ENCODE assay signal across 18 cellular contexts in the genomic region with DNA sequence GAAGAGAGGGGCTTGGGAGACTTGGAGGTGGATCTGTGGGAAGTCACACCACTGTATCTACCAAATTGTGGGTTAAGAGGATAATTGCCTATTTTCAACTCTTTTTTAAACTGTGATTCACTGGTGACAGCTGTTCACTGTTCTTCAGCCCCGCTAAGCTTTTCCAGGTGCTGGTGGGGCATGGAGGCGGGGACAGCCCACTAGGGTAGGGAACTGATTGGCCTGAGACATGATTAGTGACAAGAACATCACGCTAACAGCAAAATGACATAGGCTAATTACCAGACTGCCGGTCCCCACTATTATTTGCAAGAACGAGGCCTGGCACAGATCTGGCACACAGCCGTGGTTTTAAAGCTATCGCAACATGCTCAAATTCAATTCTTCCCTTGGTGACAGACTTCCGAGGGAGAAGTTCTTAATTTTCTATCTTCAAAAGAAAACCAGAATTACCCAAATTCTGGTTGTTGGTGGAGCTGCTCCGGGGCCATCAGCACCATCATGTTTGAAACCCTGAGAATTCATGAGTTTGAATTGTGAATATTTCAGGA. TPM values are rescaled to one million over a fixed set of nuclear protein-coding genes. Genes with fewer than 3 reads are reported as not detected.
A peak's percentile ranks its signal among the peaks of the same experiment; 100 is the strongest.
DNase-seq lines count a peak whose midpoint lies in the region; ATAC-seq and TF ChIP-seq lines count a peak whose summit lies in the region.
"Had no signal": no experiment of that assay in that cellular context is flagged by ENCODE, and none has a peak within 500 bp of the region (broad histone marks: within the 10 kb centered on the region; RNA-seq: fewer than 3 reads in every experiment).

No MANE protein-coding gene starts in this region.

- H3K14ac ChIP-seq in neuronal stem cell (ENCODE audit: low read length), result no peak overlapping the region

- no peaks in the 10 kb centered on the region for H3K4me1 Mint-ChIP-seq in activated CD4-positive, alpha-beta memory T cell treated with anti-CD3 and anti-CD28 coated beads, Interleukin-2, amount 10 ng/mL, durations not matched to agents 7 days and 5 days

- peaks cover 5% of the 10 kb centered on the region for H3K36me3 Mint-ChIP-seq in activated CD4-positive, alpha-beta memory T cell treated with anti-CD3 and anti-CD28 coated beads, Interleukin-2, amount 10 ng/mL, durations not matched to agents 7 days and 5 days (ENCODE audit: low read depth)

- ATAC-seq in Right ventricle myocardium superior (ENCODE audit: poor library complexity), result no peak
- no peak for ATAC-seq in right cardiac atrium
- no peak for ATAC-seq in upper lobe of left lung (ENCODE audit: low FRiP score in 2 of 2)
- ATAC-seq: Panc1; sciatic nerve; stimulated activated naive CD8-positive, alpha-beta T cell treated with anti-CD3 and anti-CD28 coated beads, Interleukin-15, Interleukin-2, amounts not matched to agents 100 U/mL and 50 U/mL, for 24 hours had no signal

- H3K4me3 Mint-ChIP-seq in activated CD4-positive, alpha-beta memory T cell treated with anti-CD3 and anti-CD28 coated beads, Interleukin-2, amount 10 ng/mL, durations not matched to agents 7 days and 5 days, result no peak overlapping the region
- H3K4me3 Mint-ChIP-seq: neural crest cell had no signal

- H3K9me2 ChIP-seq in Karpas-422 (replicated peaks; ENCODE audit: insufficient read depth, low read length), result no peaks in the 10 kb centered on the region

- H2BK12ac ChIP-seq in neuronal stem cell (ENCODE audit: low read length), result no peak overlapping the region

- H3K79me1 ChIP-seq in neuronal stem cell (ENCODE audit: low read depth, low read length), result no peaks in the 10 kb centered on the region

- H3K27me3 ChIP-seq in cardiac muscle cell (no peaks in the 10 kb centered on the region), right cardiac atrium (ENCODE audit: control insufficient read depth, insufficient read depth) (no peaks in the 10 kb centered on the region), upper lobe of left lung (no peaks in the 10 kb centered on the region), neuronal stem cell (ENCODE audit: control insufficient read depth in 3 of 3, insufficient read depth in 3 of 3, low read depth in 1 of 3, low read length in 3 of 3) (no peaks in the 10 kb centered on the region), Karpas-422 (ENCODE audit: low read length) (no peaks in the 10 kb centered on the region)

- H3K9me3 Mint-ChIP-seq in activated CD4-positive, alpha-beta memory T cell treated with anti-CD3 and anti-CD28 coated beads, Interleukin-2, amount 10 ng/mL, durations not matched to agents 7 days and 5 days, result no peaks in the 10 kb centered on the region

- CTCF ChIA-PET in activated CD4-positive, alpha-beta memory T cell treated with anti-CD3 and anti-CD28 coated beads, Interleukin-2, amount 10 ng/mL, durations not matched to agents 7 days and 5 days (lab: Charles Lee), result interaction anchor here (0.9 kb wide), 1 partner anchor 13 kb away, joined by 4 read pairs; no protein-coding TSS in a partner anchor

- no peak overlapping the region for H2BK120ac ChIP-seq in neuronal stem cell (ENCODE audit: low read depth, low read length)

- no peak overlapping the region for H2BK5ac ChIP-seq in neuronal stem cell (ENCODE audit: low read length)

- H3K9me3 ChIP-seq in cardiac muscle cell (ENCODE audit: low read depth) (no peaks in the 10 kb centered on the region), right cardiac atrium (ENCODE audit: control insufficient read depth, low read length) (no peaks in the 10 kb centered on the region), upper lobe of left lung (no peaks in the 10 kb centered on the region), neuronal stem cell (replicated peaks in 1 of 2; ENCODE audit: control insufficient read depth in 2 of 2, insufficient read depth in 1 of 2, low read depth in 1 of 2, low read length in 2 of 2) (no peaks in the 10 kb centered on the region), Karpas-422 (ENCODE audit: low read length) (no peaks in the 10 kb centered on the region)
- H3K9me3 ChIP-seq: HAP-1 had no signal

- H3K27me3 Mint-ChIP-seq in activated CD4-positive, alpha-beta memory T cell treated with anti-CD3 and anti-CD28 coated beads, Interleukin-2, amount 10 ng/mL, durations not matched to agents 7 days and 5 days, result no peaks in the 10 kb centered on the region

- no peak overlapping the region for H2BK15ac ChIP-seq in neuronal stem cell (ENCODE audit: low read length)

- H3K18ac ChIP-seq in neuronal stem cell (ENCODE audit: low read length), result no peak overlapping the region

- H3K9ac ChIP-seq in neuronal stem cell (ENCODE audit: low read depth, low read length, poor library complexity) (no peak overlapping the region), Karpas-422 (ENCODE audit: low read length) (no peak overlapping the region)

- 86% methylated on average over 9 of the region's 9 CpGs for WGBS in right cardiac atrium
- WGBS in upper lobe of left lung, 2 donors, result 87 to 92% methylated on average over 9 of the region's 9 CpGs
- no CpG with 5 or more reads among the region's 9 CpGs for WGBS in neuronal stem cell (ENCODE audit: extremely low coverage in 2 of 2, insufficient read length in 2 of 2, insufficient replicate concordance in 1 of 2), 2 donors

- no peak for DNase-seq in cardiac muscle cell (ENCODE audit: low read depth in 1 of 2, low spot score in 1 of 2)
- no peak for DNase-seq in Right ventricle myocardium superior
- peak; percentile 98 for DNase-seq in NCI-H69 (lab: John Stamatoyannopoulos, UW)
- DNase-seq in right cardiac atrium, result no peak
- no peak for DNase-seq in upper lobe of left lung
- no peak for DNase-seq in activated CD4-positive, alpha-beta memory T cell treated with anti-CD3 and anti-CD28 coated beads, Interleukin-2, amount 10 ng/mL, durations not matched to agents 7 days and 5 days
- DNase-seq in neuronal stem cell (ENCODE audit: low spot score), result no peak
- no peak for DNase-seq in Karpas-422
- DNase-seq: ACHN; activated CD4-positive, CD25-positive, alpha-beta regulatory T cell treated with anti-CD3 and anti-CD28 coated beads, Interleukin-2, amount 50 U/mL, for 72 hours; activated T-cell treated with anti-CD3 and anti-CD28 coated beads, Interleukin-2, amount 50 U/mL, for 1 hour; stimulated activated naive CD8-positive, alpha-beta T cell treated with anti-CD3 and anti-CD28 coated beads, Interleukin-15, Interleukin-2, amounts not matched to agents 100 U/mL and 50 U/mL, for 24 hours; T-helper 1 cell had no signal

- H2AFZ ChIP-seq in neuronal stem cell (ENCODE audit: low read length) (no peak overlapping the region), Karpas-422 (ENCODE audit: low read length) (no peak overlapping the region)

- no peak for TF ChIP-seq POLR2A in upper lobe of left lung (IDR thresholded peaks at IDR 0.05)

- POLR2A ChIA-PET in activated CD4-positive, alpha-beta memory T cell treated with anti-CD3 and anti-CD28 coated beads, Interleukin-2, amount 10 ng/mL, durations not matched to agents 7 days and 5 days (lab: Charles Lee), result interaction anchor here (1.8 kb wide), 1 partner anchor 9 kb away, joined by 4 read pairs; no protein-coding TSS in a partner anchor

- no peak overlapping the region for H3K4me3 ChIP-seq in cardiac muscle cell
- no peak overlapping the region for H3K4me3 ChIP-seq in right cardiac atrium (ENCODE audit: low read length)
- no peak overlapping the region for H3K4me3 ChIP-seq in upper lobe of left lung
- H3K4me3 ChIP-seq in neuronal stem cell (ENCODE audit: low read length in 2 of 2), result no peak overlapping the region
- H3K4me3 ChIP-seq in Karpas-422 (ENCODE audit: low read length), result no peak overlapping the region
- H3K4me3 ChIP-seq: HAP-1, lung had no signal

- TF ChIP-seq CTCF in cardiac muscle cell (IDR thresholded peaks at IDR 0.05; ENCODE audit: low read depth, low read length) (no peak), upper lobe of left lung (IDR thresholded peaks at IDR 0.05) (no peak)

- H3K27ac ChIP-seq in cardiac muscle cell, result peak overlapping the region; percentile 85
- H3K27ac ChIP-seq in right cardiac atrium (ENCODE audit: low read length), result peak overlapping the region; percentile 43
- H3K27ac ChIP-seq in upper lobe of left lung, result peak overlapping the region; percentile 26 to 89 (median 48)
- H3K27ac ChIP-seq in neuronal stem cell (replicated peaks; ENCODE audit: low read length), result no peak overlapping the region
- no peak overlapping the region for H3K27ac ChIP-seq in Karpas-422 (ENCODE audit: low read length)

- H3K4ac ChIP-seq in neuronal stem cell (ENCODE audit: low read length), result no peak overlapping the region

- no peak for TF ChIP-seq EP300 in upper lobe of left lung (IDR thresholded peaks at IDR 0.05)

- H4K91ac ChIP-seq in neuronal stem cell (ENCODE audit: low read depth, low read length, poor library complexity), result no peak overlapping the region

- H3K4me2 ChIP-seq in neuronal stem cell (ENCODE audit: insufficient read depth, low read length, poor library complexity, severe bottlenecking), result no peak overlapping the region
- no peak overlapping the region for H3K4me2 ChIP-seq in Karpas-422 (ENCODE audit: low read depth, low read length, poor library complexity, severe bottlenecking)

- no peaks in the 10 kb centered on the region for H4K20me1 ChIP-seq in Karpas-422 (ENCODE audit: insufficient read depth, low read depth, low read length)

- no peaks in the 10 kb centered on the region for H3K36me3 ChIP-seq in cardiac muscle cell
- peaks cover 0 to 5% (median 0%) of the 10 kb centered on the region in 4 donors for H3K36me3 ChIP-seq in upper lobe of left lung
- no peaks in the 10 kb centered on the region for H3K36me3 ChIP-seq in neuronal stem cell (replicated peaks in 1 of 2; ENCODE audit: control insufficient read depth in 2 of 2, insufficient read depth in 2 of 2, low read length in 2 of 2)
- H3K36me3 ChIP-seq in Karpas-422 (ENCODE audit: insufficient read depth, low read length), result no peaks in the 10 kb centered on the region
- H3K36me3 ChIP-seq: HAP-1 had no signal

- no peak overlapping the region for H2AK5ac ChIP-seq in neuronal stem cell (ENCODE audit: low read depth, low read length)

- H3K4me1 ChIP-seq in cardiac muscle cell (ENCODE audit: low read depth) (peaks cover 29% of the 10 kb centered on the region), right cardiac atrium (ENCODE audit: control insufficient read depth, insufficient read depth, low read length) (peaks cover 33% of the 10 kb centered on the region), upper lobe of left lung (peaks cover 27 to 53% (median 32%) of the 10 kb centered on the region in 4 donors), neuronal stem cell (ENCODE audit: control insufficient read depth in 2 of 2, insufficient read depth in 1 of 2, low read depth in 1 of 2, low read length in 2 of 2) (peaks cover 0 to 7% of the 10 kb centered on the region in 2 donors), Karpas-422 (ENCODE audit: low read length) (no peaks in the 10 kb centered on the region)
- H3K4me1 ChIP-seq: HAP-1 had no signal

- no peak overlapping the region for H3K23ac ChIP-seq in neuronal stem cell (ENCODE audit: low read depth, low read length, poor library complexity)

- no peak overlapping the region for H4K8ac ChIP-seq in neuronal stem cell (ENCODE audit: low read depth, low read length)

- no peaks in the 10 kb centered on the region for H3K79me2 ChIP-seq in Karpas-422 (ENCODE audit: low read length)

- intact Hi-C loops in Right ventricle myocardium superior (cut with DNase I) (no loop called here), right cardiac atrium (cut with DNase I) (loop anchor here in 1 of 4 donors (10.0 kb wide), 1 partner anchor 75 kb away; no protein-coding TSS in a partner anchor)

- no peak overlapping the region for H3K27ac Mint-ChIP-seq in activated CD4-positive, alpha-beta memory T cell treated with anti-CD3 and anti-CD28 coated beads, Interleukin-2, amount 10 ng/mL, durations not matched to agents 7 days and 5 days

RNA-seq across cellular contexts. Expression of gene DOCK9, which starts 18.0 kb away (rescaled TPM):
- 32.8 and 61.3 TPM in 2 replicates for total RNA-seq in cardiac muscle cell
- 33.2 and 39.1 TPM in 2 replicates for polyA plus RNA-seq in cardiac muscle cell
- total RNA-seq in Right ventricle myocardium superior, result 28.3 TPM
- 10 to 100 TPM; 39.4 to 59.7 (median 57.2) TPM for total RNA-seq in right cardiac atrium
- polyA plus RNA-seq in right cardiac atrium, result 26.8 TPM
- 100 to 1,000 TPM; 155 to 284 (median 170) TPM for total RNA-seq in upper lobe of left lung
- 10 to 100 TPM; 86.0 to 87.7 TPM for total RNA-seq in activated CD4-positive, alpha-beta memory T cell treated with anti-CD3 and anti-CD28 coated beads, Interleukin-2, amount 10 ng/mL, durations not matched to agents 7 days and 5 days
- polyA plus RNA-seq in neuronal stem cell (2013, experiment 1 of 2), result 4.5 TPM
- polyA plus RNA-seq in neuronal stem cell (2013, experiment 2 of 2), result 4.3 TPM
- 3.7 and 6.7 TPM in 2 replicates for total RNA-seq in Karpas-422 (2014; rRNA removed; shearing (Covaris generic); ENCODE audit: low replicate concordance)

Comparison
In these comparisons a context has a peak if more than half of its experiments do, and no peak if none do; other contexts are left out.
1. H3K27ac ChIP-seq: peak in cardiac muscle cell (single experiment), right cardiac atrium (single experiment) and upper lobe of left lung (4 of 4); none in neuronal stem cell (single experiment) and Karpas-422 (single experiment).